Comparison of ENCODE assay signal across 20 cellular contexts in genomic region chr11:74980627-74981026, GRCh38. TPM values are rescaled to one million over a fixed set of nuclear protein-coding genes. Genes with fewer than 3 reads are reported as not detected.
DNase-seq lines count a peak whose midpoint lies in the region; ATAC-seq and TF ChIP-seq lines count a peak whose summit lies in the region.
"Had no signal": no experiment of that assay in that cellular context is flagged by ENCODE, and none has a peak within 500 bp of the region (broad histone marks: within the 10 kb centered on the region; RNA-seq: fewer than 3 reads in every experiment).

No MANE protein-coding gene starts in this region.

- H3K36me3 Mint-ChIP-seq in dendritic cell treated with granulocyte-macrophage colony-stimulating factor and Interleukin-4, amounts not matched to agents 40 ng/mL and 50 ng/mL, for 4 days (ENCODE audit: low read depth), result peaks cover 12% of the 10 kb centered on the region
- peaks cover 29% of the 10 kb centered on the region for H3K36me3 Mint-ChIP-seq in activated CD8-positive, alpha-beta T cell treated with anti-CD3 and anti-CD28 coated beads, Interleukin-2, amount 10 ng/mL, durations not matched to agents 7 days and 5 days (ENCODE audit: low read depth)

- peak overlapping the region; percentile 46 for H3K27ac ChIP-seq in HL-60 (replicated peaks)
- H3K27ac ChIP-seq: A549 had no signal

- DNase-seq in AML-193 (lab: John Stamatoyannopoulos, UW) (peak; percentile 62), HL-60 (ENCODE audit: low read depth in 1 of 2, low spot score in 1 of 2) (peak in 1 of 2 experiments; percentile 74), NOMO-1 treated with dmso at 0.1 percent for 144 hours (lab: John Stamatoyannopoulos, UW; ENCODE audit: unreplicated experiment) (peak; percentile 37), NCI-H345 (lab: John Stamatoyannopoulos, UW) (no peak), NCI-H2171 treated with DMSO at 0.1 percent for 48 hours (lab: John Stamatoyannopoulos, UW) (no peak)
- DNase-seq in activated CD8-positive, alpha-beta T cell treated with anti-CD3 and anti-CD28 coated beads, Interleukin-2, amount 10 ng/mL, durations not matched to agents 7 days and 5 days, result no peak
- no peak for DNase-seq in stimulated activated CD8-positive, alpha-beta memory T cell treated with anti-CD3 and anti-CD28 coated beads, Interleukin-4, amount 100 ng/mL, for 48 hours
- DNase-seq: CD4-positive, alpha-beta memory T cell; DND-41; GF-D8; NCI-H1092; NCI-H1694; NCI-H2107; NCI-H446 treated with DMSO at 0.1 percent for 48 hours; NCI-H748 treated with DMSO at 0.1 percent for 48 hours; SW 1271 had no signal

- peaks cover 22% of the 10 kb centered on the region for H3K4me1 Mint-ChIP-seq in dendritic cell treated with granulocyte-macrophage colony-stimulating factor and Interleukin-4, amounts not matched to agents 40 ng/mL and 50 ng/mL, for 4 days (ENCODE audit: low read depth)
- H3K4me1 Mint-ChIP-seq in activated CD8-positive, alpha-beta T cell treated with anti-CD3 and anti-CD28 coated beads, Interleukin-2, amount 10 ng/mL, durations not matched to agents 7 days and 5 days (ENCODE audit: low read depth), result no peaks in the 10 kb centered on the region
- H3K4me1 Mint-ChIP-seq: CD4-positive, alpha-beta memory T cell had no signal

- no peaks in the 10 kb centered on the region for H3K9me3 Mint-ChIP-seq in dendritic cell treated with granulocyte-macrophage colony-stimulating factor and Interleukin-4, amounts not matched to agents 40 ng/mL and 50 ng/mL, for 4 days
- no peaks in the 10 kb centered on the region for H3K9me3 Mint-ChIP-seq in activated CD8-positive, alpha-beta T cell treated with anti-CD3 and anti-CD28 coated beads, Interleukin-2, amount 10 ng/mL, durations not matched to agents 7 days and 5 days (ENCODE audit: insufficient read depth)
- H3K9me3 Mint-ChIP-seq: CD4-positive, alpha-beta memory T cell had no signal

- TF ChIP-seq CTCF in HL-60 (IDR thresholded peaks at IDR 0.05; ENCODE audit: insufficient read depth, low read length), result no peak

- CTCF ChIA-PET in activated CD8-positive, alpha-beta T cell treated with anti-CD3 and anti-CD28 coated beads, Interleukin-2, amount 10 ng/mL, durations not matched to agents 7 days and 5 days (lab: Charles Lee), result interaction anchor here (1.1 kb wide), 1 partner anchor 12 kb away, joined by 4 read pairs; no protein-coding TSS in a partner anchor

- intact Hi-C loops in dendritic cell treated with granulocyte-macrophage colony-stimulating factor and Interleukin-4, amounts not matched to agents 40 ng/mL and 50 ng/mL, for 4 days (cut with micrococcal nuclease), result no loop called here

- no peaks in the 10 kb centered on the region for H3K27me3 Mint-ChIP-seq in dendritic cell treated with granulocyte-macrophage colony-stimulating factor and Interleukin-4, amounts not matched to agents 40 ng/mL and 50 ng/mL, for 4 days
- no peaks in the 10 kb centered on the region for H3K27me3 Mint-ChIP-seq in activated CD8-positive, alpha-beta T cell treated with anti-CD3 and anti-CD28 coated beads, Interleukin-2, amount 10 ng/mL, durations not matched to agents 7 days and 5 days (ENCODE audit: low read depth)
- H3K27me3 Mint-ChIP-seq: CD4-positive, alpha-beta memory T cell had no signal

- peak overlapping the region; percentile 66 for H3K27ac Mint-ChIP-seq in dendritic cell treated with granulocyte-macrophage colony-stimulating factor and Interleukin-4, amounts not matched to agents 40 ng/mL and 50 ng/mL, for 4 days
- H3K27ac Mint-ChIP-seq in activated CD8-positive, alpha-beta T cell treated with anti-CD3 and anti-CD28 coated beads, Interleukin-2, amount 10 ng/mL, durations not matched to agents 7 days and 5 days, result no peak overlapping the region

- ATAC-seq in activated CD8-positive, alpha-beta T cell treated with anti-CD3 and anti-CD28 coated beads, Interleukin-2, amount 10 ng/mL, durations not matched to agents 7 days and 5 days, result no peak
- ATAC-seq: A549, Panc1, Right ventricle myocardium inferior had no signal

- no peaks in the 10 kb centered on the region for H3K27me3 ChIP-seq in HL-60 (ENCODE audit: insufficient read depth, poor library complexity, severe bottlenecking)

- no peak overlapping the region for H3K4me3 Mint-ChIP-seq in dendritic cell treated with granulocyte-macrophage colony-stimulating factor and Interleukin-4, amounts not matched to agents 40 ng/mL and 50 ng/mL, for 4 days
- no peak overlapping the region for H3K4me3 Mint-ChIP-seq in activated CD8-positive, alpha-beta T cell treated with anti-CD3 and anti-CD28 coated beads, Interleukin-2, amount 10 ng/mL, durations not matched to agents 7 days and 5 days
- H3K4me3 Mint-ChIP-seq: CD4-positive, alpha-beta memory T cell had no signal

- H3K4me3 ChIP-seq in HL-60 (replicated peaks; ENCODE audit: insufficient read depth, low read length), result no peak overlapping the region
- H3K4me3 ChIP-seq: A549 had no signal

- POLR2A ChIA-PET in activated CD8-positive, alpha-beta T cell treated with anti-CD3 and anti-CD28 coated beads, Interleukin-2, amount 10 ng/mL, durations not matched to agents 7 days and 5 days (lab: Charles Lee), result no interaction called here

RNA-seq across cellular contexts. Expression of gene NEU3, which starts 8.1 kb away (rescaled TPM):
- total RNA-seq in activated CD8-positive, alpha-beta T cell treated with anti-CD3 and anti-CD28 coated beads, Interleukin-2, amount 10 ng/mL, durations not matched to agents 7 days and 5 days, result 10 to 100 TPM; 15.8 to 16.7 TPM

RNA-seq across cellular contexts. Expression of gene SPCS2, which starts 31.6 kb away (rescaled TPM):
- total RNA-seq in activated CD8-positive, alpha-beta T cell treated with anti-CD3 and anti-CD28 coated beads, Interleukin-2, amount 10 ng/mL, durations not matched to agents 7 days and 5 days, result 100 to 1,000 TPM; 149 to 156 TPM

RNA-seq across cellular contexts. Expression of gene XRRA1, which starts 31.7 kb away (rescaled TPM):
- total RNA-seq in activated CD8-positive, alpha-beta T cell treated with anti-CD3 and anti-CD28 coated beads, Interleukin-2, amount 10 ng/mL, durations not matched to agents 7 days and 5 days, result 10 to 100 TPM; 16.6 to 19.0 TPM

Comparison
In these comparisons a context has a peak if more than half of its experiments do, and no peak if none do; other contexts are left out.
1. DNase-seq: peak in AML-193 (2 of 2) and NOMO-1 treated with dmso at 0.1 percent for 144 hours (single experiment); none in activated CD8-positive, alpha-beta T cell treated with anti-CD3 and anti-CD28 coated beads, Interleukin-2, amount 10 ng/mL, durations not matched to agents 7 days and 5 days (single experiment), stimulated activated CD8-positive, alpha-beta memory T cell treated with anti-CD3 and anti-CD28 coated beads, Interleukin-4, amount 100 ng/mL, for 48 hours (single experiment), NCI-H345 (single experiment) and NCI-H2171 treated with DMSO at 0.1 percent for 48 hours (single experiment).